In genomic region chr1:24692351-24692980, GRCh38 we compare ENCODE assay signal across 22 cellular contexts. TPM values are rescaled to one million over a fixed set of nuclear protein-coding genes. Genes with fewer than 3 reads are reported as not detected.
DNase-seq lines count a peak whose midpoint lies in the region; ATAC-seq, FAIRE-seq and TF ChIP-seq lines count a peak whose summit lies in the region.
"Had no signal": no experiment of that assay in that cellular context is flagged by ENCODE, and none has a peak within 500 bp of the region (broad histone marks: within the 10 kb centered on the region; RNA-seq: fewer than 3 reads in every experiment).

No MANE protein-coding gene starts in this region.

- no peaks in the 10 kb centered on the region for H3K9me3 ChIP-seq in GM23248 (ENCODE audit: low read depth)
- no peaks in the 10 kb centered on the region for H3K9me3 ChIP-seq in Karpas-422 (ENCODE audit: low read length)
- H3K9me3 ChIP-seq in endothelial cell of umbilical vein (replicated peaks; ENCODE audit: control insufficient read depth, insufficient read depth, low read length) = no peaks in the 10 kb centered on the region
- no peaks in the 10 kb centered on the region for H3K9me3 ChIP-seq in CD4-positive, alpha-beta T cell (ENCODE audit: control insufficient read depth, low read length)

- H3K4me1 Mint-ChIP-seq in neural crest cell = no peaks in the 10 kb centered on the region
- no peaks in the 10 kb centered on the region for H3K4me1 Mint-ChIP-seq in CD4-positive, alpha-beta T cell (ENCODE audit: low read depth)

- peaks cover 35% of the 10 kb centered on the region for H3K4me1 ChIP-seq in GM23248 (ENCODE audit: insufficient read depth)
- H3K4me1 ChIP-seq in Karpas-422 (ENCODE audit: low read length) = peaks cover 26% of the 10 kb centered on the region
- peaks cover 24% of the 10 kb centered on the region for H3K4me1 ChIP-seq in endothelial cell of umbilical vein (ENCODE audit: control insufficient read depth, extremely low read depth, insufficient read depth, low read length)

- WGBS in GM23248 (ENCODE audit: low coverage in 1 of 2, low lambda C conversion rate in 2 of 2, missing lambda C conversion rate in 2 of 2), 2 experiments = 36 to 41% methylated on average over 10 of the region's 10 CpGs

- peak overlapping the region; percentile 52 for H3K27ac Mint-ChIP-seq in neural crest cell (ENCODE audit: unreplicated experiment)
- no peak overlapping the region for H3K27ac Mint-ChIP-seq in CD4-positive, alpha-beta T cell
- H3K27ac Mint-ChIP-seq: B cell; CD8-positive, alpha-beta T cell had no signal

- CTCF ChIA-PET in endothelial cell of umbilical vein (lab: Charles Lee) = no interaction called here
- CTCF ChIA-PET in CD4-positive, alpha-beta T cell (lab: Charles Lee) = interaction anchor here (1.4 kb wide), 1 partner anchor 138 kb away, joined by 3 read pairs; no protein-coding TSS in a partner anchor

- H4K20me1 ChIP-seq in GM23248 (ENCODE audit: insufficient read depth) = no peaks in the 10 kb centered on the region
- no peaks in the 10 kb centered on the region for H4K20me1 ChIP-seq in Karpas-422 (ENCODE audit: insufficient read depth, low read depth, low read length)
- no peaks in the 10 kb centered on the region for H4K20me1 ChIP-seq in endothelial cell of umbilical vein (replicated peaks; ENCODE audit: control insufficient read depth, extremely low read depth, insufficient read depth, low read length)

- H3K27me3 ChIP-seq in GM23248 (replicated peaks; ENCODE audit: insufficient read depth) (no peaks in the 10 kb centered on the region), Karpas-422 (ENCODE audit: low read length) (no peaks in the 10 kb centered on the region), endothelial cell of umbilical vein (ENCODE audit: control insufficient read depth in 2 of 2, insufficient read depth in 2 of 2, low read length in 2 of 2) (no peaks in the 10 kb centered on the region)
- no peaks in the 10 kb centered on the region for H3K27me3 ChIP-seq in CD4-positive, alpha-beta T cell (ENCODE audit: control insufficient read depth, insufficient read depth, low read length)

- H2AFZ ChIP-seq in GM23248 (no peak overlapping the region), Karpas-422 (ENCODE audit: low read length) (peak overlapping the region; percentile 36; the same call in 1 of the 2 replicates), endothelial cell of umbilical vein (ENCODE audit: low read depth, low read length) (no peak overlapping the region)

- TF ChIP-seq POLR2A in endothelial cell of umbilical vein (IDR thresholded peaks at IDR 0.05; ENCODE audit: low read depth, low read length) = no peak

- H3K4me3 ChIP-seq in GM23248 (no peak overlapping the region), Karpas-422 (ENCODE audit: low read length) (no peak overlapping the region), endothelial cell of umbilical vein (replicated peaks in 1 of 3; ENCODE audit: insufficient read depth in 1 of 3, low read depth in 1 of 3, low read length in 3 of 3) (no peak overlapping the region)

- H3K79me2 ChIP-seq in GM23248 (ENCODE audit: insufficient read depth) (peaks cover 37% of the 10 kb centered on the region), Karpas-422 (ENCODE audit: low read length) (no peaks in the 10 kb centered on the region), endothelial cell of umbilical vein (ENCODE audit: control insufficient read depth, insufficient read depth, low read length) (no peaks in the 10 kb centered on the region)

- no peak overlapping the region for H3K4me3 Mint-ChIP-seq in neural crest cell
- no peak overlapping the region for H3K4me3 Mint-ChIP-seq in CD4-positive, alpha-beta T cell
- H3K4me3 Mint-ChIP-seq: B cell; CD8-positive, alpha-beta T cell had no signal

- no peaks in the 10 kb centered on the region for H3K36me3 ChIP-seq in GM23248 (ENCODE audit: low read depth)
- no peaks in the 10 kb centered on the region for H3K36me3 ChIP-seq in Karpas-422 (ENCODE audit: insufficient read depth, low read length)
- no peaks in the 10 kb centered on the region for H3K36me3 ChIP-seq in endothelial cell of umbilical vein (ENCODE audit: control insufficient read depth in 2 of 2, extremely low read depth in 1 of 2, insufficient read depth in 2 of 2, low read length in 2 of 2)

- dilution Hi-C loops in endothelial cell of umbilical vein (cut with MboI; ENCODE audit: extremely low pct_ligation_motif_present, low sequenced_read_pairs) = no loop called here

- H3K9ac ChIP-seq in GM23248 (no peak overlapping the region), Karpas-422 (ENCODE audit: low read length) (no peak overlapping the region), endothelial cell of umbilical vein (replicated peaks; ENCODE audit: extremely low read depth, insufficient read depth, low read length) (no peak overlapping the region)

- intact Hi-C loops in endothelial cell of umbilical vein (cut with micrococcal nuclease) = no loop called here
- intact Hi-C loops in CD4-positive, alpha-beta T cell (cut with DNase I, micrococcal nuclease) = loop anchor here in 1 of 2 experiments (10.0 kb wide), 1 partner anchor 512 kb away; no protein-coding TSS in a partner anchor

- H3K9me2 ChIP-seq in GM23248 (ENCODE audit: insufficient read depth) = no peaks in the 10 kb centered on the region
- H3K9me2 ChIP-seq in Karpas-422 (replicated peaks; ENCODE audit: insufficient read depth, low read length) = no peaks in the 10 kb centered on the region

- H3K9me1 ChIP-seq in endothelial cell of umbilical vein (replicated peaks; ENCODE audit: control insufficient read depth, extremely low read depth, insufficient read depth, low read length) = no peaks in the 10 kb centered on the region

- in situ Hi-C loops in GM23248 (cut with MboI) = no loop called here

- no peak for ATAC-seq in CD4-positive, alpha-beta T cell (ENCODE audit: poor library complexity)
- ATAC-seq: CD8-positive, alpha-beta T cell; HCT116 had no signal

- POLR2A ChIA-PET in endothelial cell of umbilical vein (lab: Charles Lee) = no interaction called here
- POLR2A ChIA-PET in CD4-positive, alpha-beta T cell (lab: Charles Lee) = no interaction called here

- no peaks in the 10 kb centered on the region for H3K36me3 Mint-ChIP-seq in neural crest cell (ENCODE audit: low read depth)
- H3K36me3 Mint-ChIP-seq in CD4-positive, alpha-beta T cell (ENCODE audit: low read depth) = no peaks in the 10 kb centered on the region
- H3K36me3 Mint-ChIP-seq: CD8-positive, alpha-beta T cell had no signal

- no TSS peak for BruUV-seq in endothelial cell of umbilical vein (replicated peaks; lab: Mats Ljungman, UMichigan)

- H3F3A ChIP-seq in GM23248 (ENCODE audit: insufficient read depth) = peaks cover 20% of the 10 kb centered on the region; the same call in 1 of the 2 replicates

- no peaks in the 10 kb centered on the region for H3K9me3 Mint-ChIP-seq in neural crest cell
- H3K9me3 Mint-ChIP-seq in CD4-positive, alpha-beta T cell = no peaks in the 10 kb centered on the region
- H3K9me3 Mint-ChIP-seq: CD8-positive, alpha-beta T cell had no signal

- no peak overlapping the region for H3K4me2 ChIP-seq in GM23248 (ENCODE audit: unreplicated experiment)
- H3K4me2 ChIP-seq in Karpas-422 (ENCODE audit: low read depth, low read length, poor library complexity, severe bottlenecking) = no peak overlapping the region
- no peak overlapping the region for H3K4me2 ChIP-seq in endothelial cell of umbilical vein (ENCODE audit: insufficient read depth, low read length)

- peak; percentile 45 for DNase-seq in GM23248
- no peak for DNase-seq in Karpas-422
- DNase-seq in endothelial cell of umbilical vein (ENCODE audit: low read depth, low spot score) = no peak
- DNase-seq in neural crest cell (ENCODE audit: low read depth, low spot score) = no peak
- no peak for DNase-seq in CD4-positive, alpha-beta T cell
- no peak for DNase-seq in dedifferentiated amniotic fluid mesenchymal stem cell (ENCODE audit: extremely low spot score)
- DNase-seq in nucleus accumbens (lab: John Stamatoyannopoulos, UW) = no peak
- DNase-seq in NCI-H2107 treated with DMSO at 0.1 percent for 48 hours (lab: John Stamatoyannopoulos, UW; ENCODE audit: unreplicated experiment) = no peak
- DNase-seq: C1 segment of cervical spinal cord; CD8-positive, alpha-beta T cell; COR-L47; DMS153; DMS79 treated with DMSO at 0.1 percent for 48 hours; EL had no signal

- FAIRE-seq in endothelial cell of umbilical vein (lab: Jason Lieb, UNC) = peak; percentile 37
- FAIRE-seq: A204.1, D721Med, G401.6, GM12891, H54 had no signal

- H3K27me3 Mint-ChIP-seq in neural crest cell (ENCODE audit: low read depth) = no peaks in the 10 kb centered on the region
- no peaks in the 10 kb centered on the region for H3K27me3 Mint-ChIP-seq in CD4-positive, alpha-beta T cell
- H3K27me3 Mint-ChIP-seq: B cell had no signal

- TF ChIP-seq CTCF in endothelial cell of umbilical vein (IDR thresholded peaks at IDR 0.05; ENCODE audit: extremely low read depth in 1 of 2, insufficient read depth in 1 of 2, low read depth in 1 of 2, low read length in 2 of 2) = no peak
- TF ChIP-seq CTCF in neural crest cell (conservative IDR thresholded peaks at IDR 0.05) = no peak
- TF ChIP-seq CTCF in CD4-positive, alpha-beta T cell (IDR thresholded peaks at IDR 0.05) = no peak

- H3K27ac ChIP-seq in GM23248 (no peak overlapping the region), Karpas-422 (ENCODE audit: low read length) (no peak overlapping the region), endothelial cell of umbilical vein (ENCODE audit: insufficient read depth, low read depth, low read length) (no peak overlapping the region)
- no peak overlapping the region for H3K27ac ChIP-seq in CD4-positive, alpha-beta T cell (ENCODE audit: low read depth, low read length)
- H3K27ac ChIP-seq: HL-60 had no signal

RNA-seq across cellular contexts. Expression of gene SRRM1, which starts 49.4 kb away (rescaled TPM):
- total RNA-seq in GM23248 (2014; rRNA removed; shearing (Covaris generic)) = 29.0 and 36.1 TPM in 2 replicates
- polyA plus RNA-seq in GM23248 (2016; fragmentation: Nextera tagmentation; extraction: Ambion mirVana) (128 and 143 TPM in 2 replicates), endothelial cell of umbilical vein (30.9 and 39.7 TPM in 2 replicates)
- 54.3 and 98.5 TPM in 2 replicates for total RNA-seq in Karpas-422 (2014; rRNA removed; shearing (Covaris generic); ENCODE audit: low replicate concordance)
- total RNA-seq in endothelial cell of umbilical vein (157 and 163 TPM in 2 replicates), neural crest cell (217 and 229 TPM in 2 replicates)
- polyA plus RNA-seq in endothelial cell of umbilical vein (2011; cell fraction: cytosol; rRNA removed) = 48.0 and 64.2 TPM in 2 replicates
- polyA plus RNA-seq in endothelial cell of umbilical vein (2011; cell fraction: nucleus; rRNA removed) = 124 and 146 TPM in 2 replicates
- polyA plus RNA-seq in endothelial cell of umbilical vein (2012) = 47.7 and 57.8 TPM in 2 replicates
- polyA minus RNA-seq in endothelial cell of umbilical vein = 58.9 and 66.5 TPM in 2 replicates
- polyA minus RNA-seq in endothelial cell of umbilical vein (2011; cell fraction: cytosol; rRNA and poly(A)+ RNA removed) = 36.9 TPM
- polyA minus RNA-seq in endothelial cell of umbilical vein (2011; cell fraction: nucleus; rRNA and poly(A)+ RNA removed) = 109 and 157 TPM in 2 replicates
- total RNA-seq in CD4-positive, alpha-beta T cell = 100 to 1,000 TPM; 338 to 360 TPM

RNA-seq across cellular contexts. Expression of gene CLIC4, which starts 52.8 kb away (rescaled TPM):
- 1,589 and 1,665 TPM in 2 replicates for total RNA-seq in GM23248 (2014; rRNA removed; shearing (Covaris generic))
- 1,380 and 1,381 TPM in 2 replicates for polyA plus RNA-seq in GM23248 (2016; fragmentation: Nextera tagmentation; extraction: Ambion mirVana)
- 49.1 and 87.4 TPM in 2 replicates for total RNA-seq in Karpas-422 (2014; rRNA removed; shearing (Covaris generic); ENCODE audit: low replicate concordance)
- 330 and 333 TPM in 2 replicates for total RNA-seq in endothelial cell of umbilical vein
- 76.6 and 97.5 TPM in 2 replicates for polyA plus RNA-seq in endothelial cell of umbilical vein
- 122 and 128 TPM in 2 replicates for polyA plus RNA-seq in endothelial cell of umbilical vein (2011; cell fraction: cytosol; rRNA removed)
- polyA plus RNA-seq in endothelial cell of umbilical vein (2011; cell fraction: nucleus; rRNA removed) = 67.0 and 84.4 TPM in 2 replicates
- 156 and 227 TPM in 2 replicates for polyA plus RNA-seq in endothelial cell of umbilical vein (2012)
- 74.9 and 89.1 TPM in 2 replicates for polyA minus RNA-seq in endothelial cell of umbilical vein
- polyA minus RNA-seq in endothelial cell of umbilical vein (2011; cell fraction: cytosol; rRNA and poly(A)+ RNA removed) = 65.3 TPM
- 74.6 and 101 TPM in 2 replicates for polyA minus RNA-seq in endothelial cell of umbilical vein (2011; cell fraction: nucleus; rRNA and poly(A)+ RNA removed)
- 123 and 126 TPM in 2 replicates for total RNA-seq in neural crest cell
- total RNA-seq in CD4-positive, alpha-beta T cell = 1 to 10 TPM; 1.1 to 1.3 TPM

Comparison
In these comparisons a context has a peak if more than half of its experiments do, and no peak if none do; other contexts are left out.
1. RNA of gene CLIC4, which starts 52.8 kb away (total RNA-seq): 1,589 to 1,665 TPM in GM23248, 330 to 333 TPM in endothelial cell of umbilical vein, 123 to 126 TPM in neural crest cell and 49.1 to 87.4 TPM in Karpas-422; 1.1 to 1.3 TPM in CD4-positive, alpha-beta T cell; every median in the first group is over 10 times any median in the second.